ENCODE assay signal across 9 cellular contexts in genomic region chr20:51462566-51463276, GRCh38.
DNase-seq lines count a peak whose midpoint lies in the region; ATAC-seq and TF ChIP-seq lines count a peak whose summit lies in the region.
"Had no signal": no experiment of that assay in that cellular context is flagged by ENCODE, and none has a peak within 500 bp of the region (broad histone marks: within the 10 kb centered on the region; RNA-seq: fewer than 3 reads in every experiment).

No MANE protein-coding gene starts in this region.

- no peaks in the 10 kb centered on the region for H3K27me3 Mint-ChIP-seq in activated CD8-positive, alpha-beta memory T cell treated with anti-CD3 and anti-CD28 coated beads, Interleukin-2, amount 10 ng/mL, durations not matched to agents 7 days and 5 days

- H3K4me1 ChIP-seq in fibroblast of lung (ENCODE audit: control insufficient read depth, extremely low read depth, insufficient read depth, low read length) = peaks cover 4% of the 10 kb centered on the region
- H3K4me1 ChIP-seq in vagina = peaks cover 20% of the 10 kb centered on the region

- H3K27ac ChIP-seq in fibroblast of lung (ENCODE audit: insufficient read depth, low read length) (no peak overlapping the region), vagina (peak overlapping the region; percentile 64)

- H3K9me3 Mint-ChIP-seq in activated CD8-positive, alpha-beta memory T cell treated with anti-CD3 and anti-CD28 coated beads, Interleukin-2, amount 10 ng/mL, durations not matched to agents 7 days and 5 days (ENCODE audit: low read depth) = no peaks in the 10 kb centered on the region

- H3K4me3 ChIP-seq in fibroblast of lung (replicated peaks in 1 of 4; ENCODE audit: control extremely low read depth in 1 of 4, insufficient read depth in 1 of 4, low read depth in 3 of 4, low read length in 4 of 4) = no peak overlapping the region
- no peak overlapping the region for H3K4me3 ChIP-seq in vagina

- H3K27ac Mint-ChIP-seq in activated CD8-positive, alpha-beta memory T cell treated with anti-CD3 and anti-CD28 coated beads, Interleukin-2, amount 10 ng/mL, durations not matched to agents 7 days and 5 days = peak overlapping the region; percentile 86

- peaks cover 39% of the 10 kb centered on the region for H3K4me1 Mint-ChIP-seq in activated CD8-positive, alpha-beta memory T cell treated with anti-CD3 and anti-CD28 coated beads, Interleukin-2, amount 10 ng/mL, durations not matched to agents 7 days and 5 days

- no peak for ATAC-seq in activated CD8-positive, alpha-beta memory T cell treated with anti-CD3 and anti-CD28 coated beads, Interleukin-2, amount 10 ng/mL, durations not matched to agents 7 days and 5 days
- no peak for ATAC-seq in GM19023 (IDR thresholded peaks at IDR 0.05; ENCODE audit: unreplicated experiment)

- H2AFZ ChIP-seq in fibroblast of lung (ENCODE audit: low read length) = no peak overlapping the region

- no peak for TF ChIP-seq CTCF in fibroblast of lung (conservative IDR thresholded peaks at IDR 0.05 in 1 of 2, IDR thresholded peaks at IDR 0.05 in 1 of 2; ENCODE audit: low read depth in 1 of 2, low read length in 2 of 2)
- no peak for TF ChIP-seq CTCF in vagina (IDR thresholded peaks at IDR 0.05)

- intact Hi-C loops in vagina (cut with DNase I) = loop anchor here (10.0 kb wide), 1 partner anchor 112 kb away; no protein-coding TSS in a partner anchor

- no peaks in the 10 kb centered on the region for H3K27me3 ChIP-seq in fibroblast of lung (ENCODE audit: control insufficient read depth, insufficient read depth, low read length)
- H3K27me3 ChIP-seq in vagina = no peaks in the 10 kb centered on the region

- no peak overlapping the region for H3K9ac ChIP-seq in fibroblast of lung (ENCODE audit: insufficient read depth, low read length)

- no peaks in the 10 kb centered on the region for H4K20me1 ChIP-seq in fibroblast of lung (ENCODE audit: control insufficient read depth, extremely low read depth, insufficient read depth, low read length)

- DNase-seq in activated CD8-positive, alpha-beta memory T cell treated with anti-CD3 and anti-CD28 coated beads, Interleukin-2, amount 10 ng/mL, durations not matched to agents 7 days and 5 days = no peak
- DNase-seq in activated CD8-positive, alpha-beta memory T cell treated with anti-CD3 and anti-CD28 coated beads for 24 hours = no peak
- DNase-seq in fibroblast of lung (ENCODE audit: low read depth in 2 of 2) = peak; percentile 70 to 80
- peak; percentile 78 for DNase-seq in myocyte (ENCODE audit: low read depth)
- DNase-seq in vagina (ENCODE audit: extremely low spot score in 2 of 2) = no peak
- DNase-seq in NCI-H146 (lab: John Stamatoyannopoulos, UW) = no peak
- no peak for DNase-seq in GDM1 (lab: John Stamatoyannopoulos, UW)
- DNase-seq: ACHN had no signal

- no peak for TF ChIP-seq POLR2A in vagina (IDR thresholded peaks at IDR 0.05)

- no peak overlapping the region for H3K4me3 Mint-ChIP-seq in activated CD8-positive, alpha-beta memory T cell treated with anti-CD3 and anti-CD28 coated beads, Interleukin-2, amount 10 ng/mL, durations not matched to agents 7 days and 5 days

- no peaks in the 10 kb centered on the region for H3K36me3 ChIP-seq in fibroblast of lung (ENCODE audit: control insufficient read depth, insufficient read depth, low read length)
- no peaks in the 10 kb centered on the region for H3K36me3 ChIP-seq in vagina

- H3K36me3 Mint-ChIP-seq in activated CD8-positive, alpha-beta memory T cell treated with anti-CD3 and anti-CD28 coated beads, Interleukin-2, amount 10 ng/mL, durations not matched to agents 7 days and 5 days = peaks cover 62% of the 10 kb centered on the region

- no peaks in the 10 kb centered on the region for H3K79me2 ChIP-seq in fibroblast of lung (ENCODE audit: control insufficient read depth, insufficient read depth, low read length)

- CTCF ChIA-PET in activated CD8-positive, alpha-beta memory T cell treated with anti-CD3 and anti-CD28 coated beads, Interleukin-2, amount 10 ng/mL, durations not matched to agents 7 days and 5 days (lab: Charles Lee) = interaction anchor here (0.6 to 1.4 kb wide), 5 partner anchors 13 to 172 kb away, joined by 3 read pairs; no protein-coding TSS in a partner anchor

- H3K4me2 ChIP-seq in fibroblast of lung (ENCODE audit: extremely low read depth, insufficient read depth, low read length) = no peak overlapping the region

- no peaks in the 10 kb centered on the region for H3K9me3 ChIP-seq in fibroblast of lung (ENCODE audit: control insufficient read depth, insufficient read depth, low read depth, low read length)
- no peaks in the 10 kb centered on the region for H3K9me3 ChIP-seq in vagina

Comparison
In these comparisons a context has a peak if more than half of its experiments do, and no peak if none do; other contexts are left out.
1. DNase-seq: peak in fibroblast of lung (2 of 2) and myocyte (single experiment); none in activated CD8-positive, alpha-beta memory T cell treated with anti-CD3 and anti-CD28 coated beads, Interleukin-2, amount 10 ng/mL, durations not matched to agents 7 days and 5 days (single experiment), activated CD8-positive, alpha-beta memory T cell treated with anti-CD3 and anti-CD28 coated beads for 24 hours (single experiment), vagina (0 of 2), NCI-H146 (single experiment) and GDM1 (single experiment).